21 cellular contexts compared by ENCODE assay signal in genomic region chr11:9697766-9698165, GRCh38. TPM values are rescaled to one million over a fixed set of nuclear protein-coding genes. Genes with fewer than 3 reads are reported as not detected.
DNase-seq lines count a peak whose midpoint lies in the region; ATAC-seq, FAIRE-seq and TF ChIP-seq lines count a peak whose summit lies in the region.
"Had no signal": no experiment of that assay in that cellular context is flagged by ENCODE, and none has a peak within 500 bp of the region (broad histone marks: within the 10 kb centered on the region; RNA-seq: fewer than 3 reads in every experiment).

No MANE protein-coding gene starts in this region.

- DNase-seq in GM12891 (ENCODE audit: insufficient read length, low spot score) (no peak), Karpas-422 (no peak), activated B cell treated with CpG ODN at 0.5 μM for 24 hours (no peak), NCI-H1436 (lab: John Stamatoyannopoulos, UW) (no peak), globus pallidus (ENCODE audit: low spot score) (no peak), mesothelial cell of epicardium (ENCODE audit: low spot score in 2 of 2, unreplicated experiment in 2 of 2) (no peak)
- DNase-seq: CD4-positive, CD25-positive, alpha-beta regulatory T cell; GM23248; IMR-90; NCI-H1417; NCI-H187; NCI-H2107; NCI-H446 treated with DMSO at 0.1 percent for 48 hours; NCI-H526 treated with DMSO at 0.1 percent for 48 hours; SHP77 treated with DMSO at 0.1 percent for 48 hours; T-helper 2 cell had no signal

- no peak for TF ChIP-seq CTCF in activated B cell treated with CpG ODN at 0.5 μM for 24 hours (IDR thresholded peaks at IDR 0.05)
- TF ChIP-seq CTCF in mesothelial cell of epicardium (IDR thresholded peaks at IDR 0.05; ENCODE audit: unreplicated experiment) = no peak

- no peak overlapping the region for H3K9ac ChIP-seq in Karpas-422 (ENCODE audit: low read length)
- H3K9ac ChIP-seq: GM23248 had no signal

- H3K4me3 Mint-ChIP-seq in activated B cell treated with CpG ODN at 0.5 μM for 24 hours (peak overlapping the region; percentile 46), mesothelial cell of epicardium (no peak overlapping the region)
- peak overlapping the region; percentile 38 for H3K4me3 Mint-ChIP-seq in stimulated activated memory B cell treated with anti-CD40 and anti-IgM and Interleukin-4, amounts not matched to agents 10 μg/mL and 1 μg/mL and 100 μg/mL, for 72 hours
- H3K4me3 Mint-ChIP-seq: CD4-positive, CD25-positive, alpha-beta regulatory T cell had no signal

- peaks cover 93% of the 10 kb centered on the region for H3K79me2 ChIP-seq in Karpas-422 (ENCODE audit: low read length)

- H3K36me3 ChIP-seq in Karpas-422 (ENCODE audit: insufficient read depth, low read length) = peaks cover 47% of the 10 kb centered on the region

- POLR2A ChIA-PET in activated B cell treated with CpG ODN at 0.5 μM for 24 hours (lab: Charles Lee) = interaction anchor here (0.6 to 1.4 kb wide), 7 partner anchors 11 to 78 kb away, joined by 3 to 9 read pairs (median 3); no protein-coding TSS in a partner anchor

- CTCF ChIA-PET in activated B cell treated with CpG ODN at 0.5 μM for 24 hours (lab: Charles Lee) = no interaction called here

- no peaks in the 10 kb centered on the region for H3K27me3 ChIP-seq in Karpas-422 (ENCODE audit: low read length)

- peak; percentile 70 for FAIRE-seq in GM12891 (lab: Jason Lieb, UNC)
- FAIRE-seq: A549 had no signal

- H4K20me1 ChIP-seq in Karpas-422 (ENCODE audit: insufficient read depth, low read depth, low read length) = no peaks in the 10 kb centered on the region

- no peak overlapping the region for H2AFZ ChIP-seq in Karpas-422 (ENCODE audit: low read length)
- H2AFZ ChIP-seq: GM23248 had no signal

- peak overlapping the region; percentile 77 for H3K27ac ChIP-seq in Karpas-422 (ENCODE audit: low read length)
- H3K27ac ChIP-seq: A549, GM23248, RWPE1, SK-N-MC had no signal

- intact Hi-C loops in activated B cell treated with CpG ODN at 0.5 μM for 24 hours (cut with micrococcal nuclease) = loop anchor here (2.0 kb wide), 1 partner anchor 51 kb away; no protein-coding TSS in a partner anchor

- H3K4me2 ChIP-seq in Karpas-422 (ENCODE audit: low read depth, low read length, poor library complexity, severe bottlenecking) = peak overlapping the region; percentile 27
- H3K4me2 ChIP-seq: A549 had no signal

- no peak for TF ChIP-seq POLR2A in GM12891 (IDR thresholded peaks at IDR 0.05; ENCODE audit: low read depth, low read length)

- H3K9me3 ChIP-seq in Karpas-422 (ENCODE audit: low read length) = no peaks in the 10 kb centered on the region
- H3K9me3 ChIP-seq: A549, HAP-1 had no signal

- ATAC-seq in activated B cell treated with CpG ODN at 0.5 μM for 24 hours (ENCODE audit: low read depth) = peak; percentile 19
- peak; percentile 54 for ATAC-seq in stimulated activated memory B cell treated with anti-CD40 and anti-IgM and Interleukin-4, amounts not matched to agents 10 μg/mL and 1 μg/mL and 100 μg/mL, for 72 hours
- ATAC-seq: A549 had no signal

- H3K9me2 ChIP-seq in Karpas-422 (replicated peaks; ENCODE audit: insufficient read depth, low read length) = no peaks in the 10 kb centered on the region

- H3K9me3 Mint-ChIP-seq in activated B cell treated with CpG ODN at 0.5 μM for 24 hours (no peaks in the 10 kb centered on the region), mesothelial cell of epicardium (no peaks in the 10 kb centered on the region)
- no peaks in the 10 kb centered on the region for H3K9me3 Mint-ChIP-seq in stimulated activated memory B cell treated with anti-CD40 and anti-IgM and Interleukin-4, amounts not matched to agents 10 μg/mL and 1 μg/mL and 100 μg/mL, for 72 hours
- H3K9me3 Mint-ChIP-seq: CD4-positive, CD25-positive, alpha-beta regulatory T cell had no signal

- H3K27me3 Mint-ChIP-seq in activated B cell treated with CpG ODN at 0.5 μM for 24 hours (no peaks in the 10 kb centered on the region), mesothelial cell of epicardium (ENCODE audit: low read depth) (no peaks in the 10 kb centered on the region)
- no peaks in the 10 kb centered on the region for H3K27me3 Mint-ChIP-seq in stimulated activated memory B cell treated with anti-CD40 and anti-IgM and Interleukin-4, amounts not matched to agents 10 μg/mL and 1 μg/mL and 100 μg/mL, for 72 hours
- H3K27me3 Mint-ChIP-seq: CD4-positive, CD25-positive, alpha-beta regulatory T cell had no signal

- H3K36me3 Mint-ChIP-seq in activated B cell treated with CpG ODN at 0.5 μM for 24 hours (ENCODE audit: low read depth) (peaks cover 81% of the 10 kb centered on the region), mesothelial cell of epicardium (peaks cover 18% of the 10 kb centered on the region)
- H3K36me3 Mint-ChIP-seq in stimulated activated memory B cell treated with anti-CD40 and anti-IgM and Interleukin-4, amounts not matched to agents 10 μg/mL and 1 μg/mL and 100 μg/mL, for 72 hours = peaks cover 57% of the 10 kb centered on the region

- peaks cover 83% of the 10 kb centered on the region for H3K4me1 Mint-ChIP-seq in activated B cell treated with CpG ODN at 0.5 μM for 24 hours
- peaks cover 81% of the 10 kb centered on the region for H3K4me1 Mint-ChIP-seq in stimulated activated memory B cell treated with anti-CD40 and anti-IgM and Interleukin-4, amounts not matched to agents 10 μg/mL and 1 μg/mL and 100 μg/mL, for 72 hours
- peaks cover 33% of the 10 kb centered on the region for H3K4me1 Mint-ChIP-seq in mesothelial cell of epicardium

- no peak overlapping the region for H3K4me3 ChIP-seq in Karpas-422 (ENCODE audit: low read length)
- H3K4me3 ChIP-seq: A549, GM23248, HAP-1, SK-N-MC had no signal

- H3K4me1 ChIP-seq in Karpas-422 (ENCODE audit: low read length) = peaks cover 81% of the 10 kb centered on the region

- H3K27ac Mint-ChIP-seq in activated B cell treated with CpG ODN at 0.5 μM for 24 hours (peak overlapping the region; percentile 79), mesothelial cell of epicardium (no peak overlapping the region)
- H3K27ac Mint-ChIP-seq in stimulated activated memory B cell treated with anti-CD40 and anti-IgM and Interleukin-4, amounts not matched to agents 10 μg/mL and 1 μg/mL and 100 μg/mL, for 72 hours = peak overlapping the region; percentile 78

TF ChIP-seq in GM12891, 5 proteins besides CTCF, POLR2A, EP300 and RAD21:
- no peak for TF ChIP-seq PAX5 (IDR thresholded peaks at IDR 0.05; ENCODE audit: insufficient read depth, low read length, severe bottlenecking)
- no peak for TF ChIP-seq TAF1 (IDR thresholded peaks at IDR 0.05; ENCODE audit: low read depth, low read length)
- TF ChIP-seq POLR2AphosphoS5 (IDR thresholded peaks at IDR 0.05; ENCODE audit: low read depth, low read length) = no peak
- no peak for TF ChIP-seq SPI1 (IDR thresholded peaks at IDR 0.05; ENCODE audit: low read depth, low read length)
- TF ChIP-seq POU2F2 (IDR thresholded peaks at IDR 0.05; ENCODE audit: low read depth, low read length) = no peak

RNA-seq across cellular contexts. Expression of gene SWAP70, which starts 33.9 kb away (rescaled TPM):
- 25.1 TPM for polyA plus RNA-seq in GM12891 (2012; ENCODE audit: low read depth, missing spikeins)
- total RNA-seq in Karpas-422 (2014; rRNA removed; shearing (Covaris generic); ENCODE audit: low replicate concordance) = 77.0 and 82.4 TPM in 2 replicates
- 277 and 288 TPM in 2 replicates for total RNA-seq in activated B cell treated with CpG ODN at 0.5 μM for 24 hours
- 22.9 to 25.9 TPM (median 24.0 TPM) in 3 replicates for total RNA-seq in mesothelial cell of epicardium
